In the genomic region with DNA sequence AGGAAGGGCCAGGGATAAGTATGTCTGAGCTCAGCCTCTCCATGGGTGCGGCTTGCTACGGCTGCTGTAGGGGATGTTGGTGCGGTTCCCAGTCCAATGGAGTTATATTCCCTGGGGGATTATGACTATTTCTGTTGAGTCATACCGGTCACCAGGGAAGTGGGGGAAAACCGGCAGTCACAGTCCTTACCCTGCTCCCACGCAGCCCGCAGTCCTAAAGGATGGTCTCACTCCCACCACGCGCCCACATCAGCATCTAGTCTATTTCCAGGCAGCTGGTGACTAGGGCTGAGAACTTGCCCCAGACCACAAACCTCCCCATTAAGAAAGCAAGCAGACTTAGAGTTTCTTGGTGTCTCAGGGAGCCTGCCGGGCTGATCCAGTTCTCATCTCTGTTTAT, we compare ENCODE assay signal across 14 cellular contexts.
DNase-seq lines count a peak whose midpoint lies in the region; ATAC-seq and TF ChIP-seq lines count a peak whose summit lies in the region.
"Had no signal": no experiment of that assay in that cellular context is flagged by ENCODE, and none has a peak within 500 bp of the region (broad histone marks: within the 10 kb centered on the region; RNA-seq: fewer than 3 reads in every experiment).

No MANE protein-coding gene starts in this region.

- H3K4me1 Mint-ChIP-seq in stimulated activated naive B cell treated with anti-CD40 and anti-IgM and Interleukin-4, amounts not matched to agents 10 μg/mL and 1 μg/mL and 100 μg/mL, for 72 hours, result no peaks in the 10 kb centered on the region

- DNase-seq in AG09309 (ENCODE audit: low read depth) (peak; percentile 43), HT1080 (ENCODE audit: low read depth) (peak; percentile 55), SK-MEL-5 (ENCODE audit: low read depth, low spot score) (peak; percentile 5), fibroblast of pulmonary artery (ENCODE audit: low read depth) (peak; percentile 14), foreskin fibroblast (no peak)
- DNase-seq in activated naive CD4-positive, alpha-beta T cell (lab: John Stamatoyannopoulos, UW), result no peak
- no peak for DNase-seq in stimulated activated naive B cell treated with anti-CD40 and anti-IgM and Interleukin-4, amounts not matched to agents 10 μg/mL and 1 μg/mL and 100 μg/mL, for 72 hours
- DNase-seq: AML-193, GF-D8, NCI-H1092, NCI-H345, PC-9 had no signal

- TF ChIP-seq CTCF in AG09309 (IDR thresholded peaks at IDR 0.05; ENCODE audit: control insufficient read depth, insufficient read depth, low read depth, low read length, missing control alignments) (no peak), fibroblast of pulmonary artery (IDR thresholded peaks at IDR 0.05; ENCODE audit: low read length, missing control alignments) (no peak), foreskin fibroblast (IDR thresholded peaks at IDR 0.05; ENCODE audit: low read depth, low read length) (no peak)

- no peak overlapping the region for H3K4me3 ChIP-seq in AG09309 (ENCODE audit: control insufficient read depth, low read depth, low read length)
- no peak overlapping the region for H3K4me3 ChIP-seq in fibroblast of pulmonary artery (replicated peaks; ENCODE audit: low read depth, low read length)
- H3K4me3 ChIP-seq in foreskin fibroblast (ENCODE audit: low read depth in 1 of 2, low read length in 2 of 2), result no peak overlapping the region
- H3K4me3 ChIP-seq: PC-9, SK-N-MC had no signal

- H3K9me3 Mint-ChIP-seq in stimulated activated naive B cell treated with anti-CD40 and anti-IgM and Interleukin-4, amounts not matched to agents 10 μg/mL and 1 μg/mL and 100 μg/mL, for 72 hours, result no peaks in the 10 kb centered on the region

- H3K4me3 Mint-ChIP-seq in stimulated activated naive B cell treated with anti-CD40 and anti-IgM and Interleukin-4, amounts not matched to agents 10 μg/mL and 1 μg/mL and 100 μg/mL, for 72 hours, result no peak overlapping the region

- H3K27me3 Mint-ChIP-seq in stimulated activated naive B cell treated with anti-CD40 and anti-IgM and Interleukin-4, amounts not matched to agents 10 μg/mL and 1 μg/mL and 100 μg/mL, for 72 hours, result no peaks in the 10 kb centered on the region

- ATAC-seq in HG03460 (IDR thresholded peaks at IDR 0.05; ENCODE audit: unreplicated experiment), result no peak
- no peak for ATAC-seq in stimulated activated naive B cell treated with anti-CD40 and anti-IgM and Interleukin-4, amounts not matched to agents 10 μg/mL and 1 μg/mL and 100 μg/mL, for 72 hours (replicated peaks)

- in situ Hi-C loops in SK-MEL-5 (cut with HindIII; ENCODE audit: low pct_unique_long_range_greater_than_20kb, low sequenced_read_pairs), result no loop called here

- no peaks in the 10 kb centered on the region for H3K36me3 Mint-ChIP-seq in stimulated activated naive B cell treated with anti-CD40 and anti-IgM and Interleukin-4, amounts not matched to agents 10 μg/mL and 1 μg/mL and 100 μg/mL, for 72 hours

- H3K27ac Mint-ChIP-seq in stimulated activated naive B cell treated with anti-CD40 and anti-IgM and Interleukin-4, amounts not matched to agents 10 μg/mL and 1 μg/mL and 100 μg/mL, for 72 hours, result no peak overlapping the region

Comparison
In these comparisons a context has a peak if more than half of its experiments do, and no peak if none do; other contexts are left out.
1. DNase-seq: peak in AG09309 (single experiment), HT1080 (single experiment), SK-MEL-5 (single experiment) and fibroblast of pulmonary artery (single experiment); none in activated naive CD4-positive, alpha-beta T cell (0 of 4), foreskin fibroblast (0 of 2) and stimulated activated naive B cell treated with anti-CD40 and anti-IgM and Interleukin-4, amounts not matched to agents 10 μg/mL and 1 μg/mL and 100 μg/mL, for 72 hours (single experiment).